ENCODE assay signal across 10 cellular contexts in the genomic region with DNA sequence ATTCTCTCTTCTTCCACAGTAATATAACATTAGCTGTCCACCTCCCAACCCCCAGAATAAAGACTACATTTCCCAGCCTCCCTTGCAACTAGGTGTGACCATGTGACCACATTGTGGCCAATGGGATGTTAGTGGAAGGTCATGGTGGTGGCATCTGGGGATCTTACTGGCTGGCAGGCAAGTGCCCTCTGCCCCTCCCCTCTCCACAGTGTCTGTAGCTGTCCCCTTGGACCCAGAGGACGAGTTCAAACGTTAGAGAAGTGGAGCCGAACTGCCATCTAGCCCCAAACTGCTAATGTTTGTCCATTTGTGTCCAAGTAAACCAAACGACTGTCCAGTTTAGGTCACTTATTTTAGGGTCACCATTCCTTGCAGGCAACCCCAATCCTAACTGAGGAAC. TPM values are rescaled to one million over a fixed set of nuclear protein-coding genes. Genes with fewer than 3 reads are reported as not detected.
DNase-seq lines count a peak whose midpoint lies in the region; ATAC-seq, FAIRE-seq and TF ChIP-seq lines count a peak whose summit lies in the region.
"Had no signal": no experiment of that assay in that cellular context is flagged by ENCODE, and none has a peak within 500 bp of the region (broad histone marks: within the 10 kb centered on the region; RNA-seq: fewer than 3 reads in every experiment).

No MANE protein-coding gene starts in this region.

- H3K4me2 ChIP-seq in trophoblast cell (ENCODE audit: low read length), result peak overlapping the region; percentile 46

- no peak overlapping the region for H2BK120ac ChIP-seq in trophoblast cell (ENCODE audit: insufficient read depth, low read length, poor library complexity)

- no peaks in the 10 kb centered on the region for H3K79me2 ChIP-seq in trophoblast cell (ENCODE audit: control insufficient read depth, insufficient read depth, low read length, poor library complexity)

- H4K12ac ChIP-seq in trophoblast cell (ENCODE audit: low read depth, low read length), result no peak overlapping the region

- H3K23ac ChIP-seq in trophoblast cell (ENCODE audit: low read length), result no peak overlapping the region

- DNase-seq in NCI-H748 (lab: John Stamatoyannopoulos, UW; ENCODE audit: unreplicated experiment), result peak; percentile 27
- no peak for DNase-seq in NCI-H748 treated with DMSO at 0.1 percent for 48 hours (lab: John Stamatoyannopoulos, UW)
- DNase-seq in UCSD-AML1 (lab: John Stamatoyannopoulos, UW; ENCODE audit: unreplicated experiment), result peak; percentile 16
- peak; percentile 46 for DNase-seq in frontal cortex (ENCODE audit: low spot score in 2 of 2)
- DNase-seq in trophoblast cell, result peak; percentile 48 to 78

- peak overlapping the region; percentile 1 for H4K8ac ChIP-seq in trophoblast cell (ENCODE audit: low read depth, low read length)

- no peak overlapping the region for H3K4me3 ChIP-seq in trophoblast cell (ENCODE audit: low read depth, low read length)

- no peak overlapping the region for H2BK12ac ChIP-seq in trophoblast cell (ENCODE audit: low read length)

- no CpG with 5 or more reads among the region's 4 CpGs for WGBS in trophoblast cell (ENCODE audit: extremely low coverage, insufficient coverage, insufficient read length)

- H3K4ac ChIP-seq in trophoblast cell (ENCODE audit: low read depth, low read length), result no peak overlapping the region

- peaks cover 0 to 3% of the 10 kb centered on the region in 2 experiments for H3K4me1 ChIP-seq in trophoblast cell (ENCODE audit: control insufficient read depth in 1 of 2, insufficient read depth in 2 of 2, low read length in 2 of 2)

- H3K36me3 ChIP-seq in trophoblast cell (ENCODE audit: control insufficient read depth in 1 of 2, insufficient read depth in 2 of 2, low read length in 2 of 2), result no peaks in the 10 kb centered on the region

- FAIRE-seq in frontal cortex (lab: Jason Lieb, UNC), result no peak

- no peak overlapping the region for H3K14ac ChIP-seq in trophoblast cell (ENCODE audit: low read length)

- H2AFZ ChIP-seq in trophoblast cell (ENCODE audit: insufficient read depth, low read length, poor library complexity), result peak overlapping the region; percentile 20

- no peak overlapping the region for H4K91ac ChIP-seq in trophoblast cell (ENCODE audit: low read depth, low read length)

- ATAC-seq in HG02970 (IDR thresholded peaks at IDR 0.05; ENCODE audit: low FRiP score, unreplicated experiment), result no peak
- no peak for ATAC-seq in HG02610 (IDR thresholded peaks at IDR 0.05; ENCODE audit: unreplicated experiment)

- no peaks in the 10 kb centered on the region for H3K9me3 ChIP-seq in trophoblast cell (ENCODE audit: insufficient read depth, low read depth, low read length)

- TF ChIP-seq EP300 in Ishikawa (IDR thresholded peaks at IDR 0.05; ENCODE audit: borderline replicate concordance), result no peak

- no peaks in the 10 kb centered on the region for H3K27me3 ChIP-seq in trophoblast cell (ENCODE audit: insufficient read depth, low read length)

- no peaks in the 10 kb centered on the region for H3K79me1 ChIP-seq in trophoblast cell (ENCODE audit: low read length)

- no peak overlapping the region for H2AK5ac ChIP-seq in trophoblast cell (ENCODE audit: low read length)

- H2BK5ac ChIP-seq in trophoblast cell (ENCODE audit: low read depth, low read length, poor library complexity), result no peak overlapping the region

- TF ChIP-seq RAD21 in Ishikawa (IDR thresholded peaks at IDR 0.05; ENCODE audit: low read depth), result no peak

- H3K9ac ChIP-seq in trophoblast cell (ENCODE audit: low read length), result no peak overlapping the region

- H3K27ac ChIP-seq in trophoblast cell (ENCODE audit: low read depth, low read length), result no peak overlapping the region

- H3K18ac ChIP-seq in trophoblast cell (ENCODE audit: low read length), result no peak overlapping the region

TF ChIP-seq in Ishikawa, 13 proteins besides CTCF, POLR2A, EP300 and RAD21:
- TF ChIP-seq, protein P1, sequence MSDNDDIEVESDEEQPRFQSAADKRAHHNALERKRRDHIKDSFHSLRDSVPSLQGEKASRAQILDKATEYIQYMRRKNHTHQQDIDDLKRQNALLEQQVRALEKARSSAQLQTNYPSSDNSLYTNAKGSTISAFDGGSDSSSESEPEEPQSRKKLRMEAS (IDR thresholded peaks at IDR 0.05), result no peak
- TF ChIP-seq TAF1 (IDR thresholded peaks at IDR 0.05; ENCODE audit: low read depth), result no peak
- TF ChIP-seq CREB1 (IDR thresholded peaks at IDR 0.05; ENCODE audit: low read depth), result no peak
- TF ChIP-seq, protein P2, sequence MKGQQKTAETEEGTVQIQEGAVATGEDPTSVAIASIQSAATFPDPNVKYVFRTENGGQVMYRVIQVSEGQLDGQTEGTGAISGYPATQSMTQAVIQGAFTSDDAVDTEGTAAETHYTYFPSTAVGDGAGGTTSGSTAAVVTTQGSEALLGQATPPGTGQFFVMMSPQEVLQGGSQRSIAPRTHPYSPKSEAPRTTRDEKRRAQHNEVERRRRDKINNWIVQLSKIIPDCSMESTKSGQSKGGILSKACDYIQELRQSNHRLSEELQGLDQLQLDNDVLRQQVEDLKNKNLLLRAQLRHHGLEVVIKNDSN (IDR thresholded peaks at IDR 0.05), result peak; percentile 98

RNA-seq across cellular contexts. Expression of a gene that starts 26.6 kb away (rescaled TPM):
- not detected for total RNA-seq in frontal cortex
- polyA plus RNA-seq in trophoblast cell (2013), result not detected in 2 replicates
- total RNA-seq: CD4-positive, alpha-beta memory T cell; T-helper 2 cell treated with Interferon-gamma antibody and Interleukin-4, amounts not matched to agents 100 ng/mL and 5 ng/mL, for 36 hours had no signal
- polyA plus RNA-seq: CD4-positive, alpha-beta memory T cell had no signal

RNA-seq across cellular contexts. Expression of a gene that starts 28.2 kb away (rescaled TPM):
- 0.82 TPM for total RNA-seq in frontal cortex
- polyA plus RNA-seq in trophoblast cell (2013), result 0.29 and 0.42 TPM in 2 replicates
- total RNA-seq: CD4-positive, alpha-beta memory T cell; T-helper 2 cell treated with Interferon-gamma antibody and Interleukin-4, amounts not matched to agents 100 ng/mL and 5 ng/mL, for 36 hours had no signal
- polyA plus RNA-seq: CD4-positive, alpha-beta memory T cell had no signal
